Comparison of ENCODE assay signal across 8 cellular contexts in genomic region chr5:158435161-158435616, GRCh38.
DNase-seq lines count a peak whose midpoint lies in the region; ATAC-seq and TF ChIP-seq lines count a peak whose summit lies in the region.

No MANE protein-coding gene starts in this region.

- ATAC-seq in HG03280 (IDR thresholded peaks at IDR 0.05; ENCODE audit: unreplicated experiment), result peak; percentile 57
- ATAC-seq in heart left ventricle, result no peak

- peak; percentile 13 to 18 for DNase-seq in activated CD4-positive, alpha-beta T cell treated with anti-CD3 and anti-CD28 coated beads for 4 hours
- DNase-seq in activated CD4-positive, alpha-beta T cell treated with anti-CD3 and anti-CD28 coated beads, Interleukin-2, amount 50 U/mL, for 1 hour, result no peak
- DNase-seq in activated T-cell treated with anti-CD3 and anti-CD28 coated beads for 48 hours (ENCODE audit: low read depth) (peak; percentile 3), globus pallidus (ENCODE audit: low spot score) (no peak), heart left ventricle (no peak), GM19240 (ENCODE audit: insufficient read length, low spot score) (no peak)
- DNase-seq in stimulated activated CD4-positive, alpha-beta T cell treated with anti-CD3 and anti-CD28 coated beads, Interleukin-4, amount 100 ng/mL, for 1 hour, result peak; percentile 15

- H3K4me1 ChIP-seq in heart left ventricle, result peaks cover 0 to 22% (median 5%) of the 10 kb centered on the region in 12 donors

- no peak overlapping the region for H3K4me3 ChIP-seq in heart left ventricle

- intact Hi-C loops in heart left ventricle (cut with DNase I), result no loop called here

- no peak for TF ChIP-seq CTCF in heart left ventricle (IDR thresholded peaks at IDR 0.05)

- 58 to 78% (median 74%) methylated on average over 4 of the region's 4 CpGs for WGBS in heart left ventricle, 4 donors

- no peaks in the 10 kb centered on the region for H3K36me3 ChIP-seq in heart left ventricle

- TF ChIP-seq POLR2A in heart left ventricle (IDR thresholded peaks at IDR 0.05), result no peak

- no peaks in the 10 kb centered on the region for H3K27me3 ChIP-seq in heart left ventricle

- no peak overlapping the region for H3K27ac ChIP-seq in heart left ventricle

- peaks cover 0 to 2% (median 0%) of the 10 kb centered on the region in 12 donors for H3K9me3 ChIP-seq in heart left ventricle

Comparison
In these comparisons a context has a peak if more than half of its experiments do, and no peak if none do; other contexts are left out.
1. DNase-seq: peak in activated CD4-positive, alpha-beta T cell treated with anti-CD3 and anti-CD28 coated beads for 4 hours (2 of 2), activated T-cell treated with anti-CD3 and anti-CD28 coated beads for 48 hours (single experiment) and stimulated activated CD4-positive, alpha-beta T cell treated with anti-CD3 and anti-CD28 coated beads, Interleukin-4, amount 100 ng/mL, for 1 hour (single experiment); none in activated CD4-positive, alpha-beta T cell treated with anti-CD3 and anti-CD28 coated beads, Interleukin-2, amount 50 U/mL, for 1 hour (single experiment), globus pallidus (single experiment), heart left ventricle (0 of 5) and GM19240 (single experiment).